Comparison of ENCODE assay signal across 8 cellular contexts in the genomic region with DNA sequence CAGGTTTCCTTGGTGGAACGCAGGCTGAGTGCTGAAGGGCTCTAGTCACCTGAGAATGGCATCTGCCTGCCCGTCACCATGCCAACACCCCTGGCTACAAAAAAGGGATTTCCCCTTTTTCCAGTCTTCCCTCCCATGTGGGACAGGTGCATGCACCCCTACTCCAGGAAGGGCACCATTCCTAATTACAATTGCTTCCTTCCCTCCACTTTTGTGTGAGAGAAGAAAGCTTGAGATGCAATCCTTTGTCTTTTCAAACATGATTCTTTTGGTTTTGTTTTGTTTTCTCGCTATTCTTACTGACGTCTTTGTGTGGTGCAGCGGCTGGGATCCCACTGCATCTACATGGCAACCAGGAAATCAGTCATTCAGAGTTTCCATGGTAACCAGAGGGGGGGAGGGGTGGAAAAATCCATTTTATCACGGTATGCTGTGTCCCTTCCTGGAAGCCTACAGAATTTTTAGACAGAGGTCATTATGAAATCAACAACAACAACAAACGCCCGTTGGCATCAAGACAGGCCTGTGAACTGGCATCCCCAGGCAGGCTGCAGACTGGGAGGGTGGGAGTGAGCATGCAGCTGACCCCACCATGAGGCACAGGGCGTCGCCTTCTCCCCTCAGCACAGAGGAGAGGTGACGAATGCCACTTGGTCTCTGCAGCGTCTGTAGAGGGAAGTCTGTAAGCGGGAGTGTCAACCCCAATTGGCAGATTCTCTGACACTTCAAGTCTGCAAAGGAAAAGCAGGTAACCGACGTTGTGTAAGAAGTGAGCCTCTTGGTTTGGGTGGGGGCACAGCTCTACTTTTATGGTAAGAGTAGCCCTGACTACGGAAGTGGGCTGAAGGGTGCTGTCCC. TPM values are rescaled to one million over a fixed set of nuclear protein-coding genes. Genes with fewer than 3 reads are reported as not detected.
DNase-seq lines count a peak whose midpoint lies in the region; ATAC-seq, FAIRE-seq and TF ChIP-seq lines count a peak whose summit lies in the region.

No MANE protein-coding gene starts in this region.

- peaks cover 8% of the 10 kb centered on the region for H3K23me2 ChIP-seq in H1 (ENCODE audit: low read depth, low read length)

- H3K27me3 ChIP-seq in H1 (replicated peaks in 1 of 4; ENCODE audit: control insufficient read depth in 3 of 4, extremely low read depth in 1 of 4, insufficient read depth in 3 of 4, low read length in 3 of 4) = no peaks in the 10 kb centered on the region
- no peaks in the 10 kb centered on the region for H3K27me3 ChIP-seq in mucosa of stomach (ENCODE audit: control insufficient read depth, insufficient read depth, low read length)

- H3K14ac ChIP-seq in H1 (ENCODE audit: insufficient read length) = no peak overlapping the region

- TF ChIP-seq POLR2A in GM18526 (IDR thresholded peaks at IDR 0.05; ENCODE audit: extremely low read depth, insufficient read length) (peak; percentile 58), H1 (IDR thresholded peaks at IDR 0.05; ENCODE audit: control extremely low read depth in 1 of 2, low read depth in 2 of 2, low read length in 2 of 2) (no peak)

- peak overlapping the region in 2 of 4 experiments; percentile 70 to 80; a peak in 5 of 7 replicates for H3K9ac ChIP-seq in H1 (replicated peaks in 1 of 4; ENCODE audit: extremely low read depth in 1 of 4, low read depth in 3 of 4, low read length in 3 of 4)
- peak overlapping the region; percentile 19 for H3K9ac ChIP-seq in mucosa of stomach (ENCODE audit: low read length)

- no peak overlapping the region for H2AK5ac ChIP-seq in H1 (ENCODE audit: low read depth, low read length)

- no peak overlapping the region for H3K23ac ChIP-seq in H1 (ENCODE audit: insufficient read length)

- peak overlapping the region; percentile 21 to 59 (median 42); a peak in 7 of 8 replicates for H3K4me3 ChIP-seq in H1 (ENCODE audit: extremely low read depth in 1 of 4, insufficient read depth in 2 of 4, low read depth in 3 of 4, low read length in 4 of 4)
- no peak overlapping the region for H3K4me3 ChIP-seq in mucosa of stomach (ENCODE audit: low read length)

- peak overlapping the region; percentile 64; the same call in 1 of the 2 replicates for H3K18ac ChIP-seq in H1 (ENCODE audit: extremely low read depth, low read length)

- no peak for TF ChIP-seq RAD21 in H1 (IDR thresholded peaks at IDR 0.05 in 1 of 2, conservative IDR thresholded peaks at IDR 0.05 in 1 of 2; ENCODE audit: low read depth in 2 of 2, low read length in 2 of 2)

- H3K36me3 ChIP-seq in H1 (ENCODE audit: control insufficient read depth in 2 of 4, insufficient read depth in 4 of 4, low read length in 3 of 4) (no peaks in the 10 kb centered on the region), mucosa of stomach (ENCODE audit: control insufficient read depth, insufficient read depth, low read length) (no peaks in the 10 kb centered on the region)

- no peak overlapping the region for H4K8ac ChIP-seq in H1 (ENCODE audit: extremely low read depth, insufficient read depth, low read length)

- peak overlapping the region; percentile 96 for H2AFZ ChIP-seq in H1 (ENCODE audit: low read length)

- peak overlapping the region; percentile 81 for H4K91ac ChIP-seq in H1 (replicated peaks; ENCODE audit: insufficient read length, low read length)

- TF ChIP-seq EP300 in H1 (IDR thresholded peaks at IDR 0.05; ENCODE audit: borderline replicate concordance in 1 of 2, low read depth in 2 of 2, low read length in 2 of 2) = peak in 1 of 2 experiments; percentile 64; a peak in 1 of 3 replicates

- FAIRE-seq in H1 (lab: Jason Lieb, UNC) = peak; percentile 88

- 20% methylated on average over 16 of the region's 16 CpGs; no CpG with 5 or more reads in 1 of the 2 experiments for WGBS in H1 (ENCODE audit: extremely low coverage in 1 of 2, insufficient coverage in 1 of 2, insufficient read length in 1 of 2, insufficient replicate concordance in 2 of 2, low coverage in 1 of 2, low lambda C conversion rate in 2 of 2, missing lambda C conversion rate in 1 of 2), 2 experiments

- peak overlapping the region; percentile 87 to 88 for H3K4me2 ChIP-seq in H1 (ENCODE audit: insufficient read depth in 1 of 2, low read depth in 2 of 2, low read length in 2 of 2)

- H2BK15ac ChIP-seq in H1 (ENCODE audit: low read length) = peak overlapping the region; percentile 4; the same call in 1 of the 2 replicates

- POLR2A ChIA-PET in H1 (lab: Charles Lee; ENCODE audit: partially characterized antibody) = interaction anchor here (0.6 to 1.5 kb wide), 5 partner anchors 9 to 19 kb away, joined by 3 to 8 read pairs (median 3); a partner anchor contains a TSS

- CTCF ChIA-PET in H1 (lab: Charles Lee; ENCODE audit: partially characterized antibody) = interaction anchor here (0.6 to 1.4 kb wide), 3 partner anchors 9 to 89 kb away, joined by 3 to 4 read pairs (median 3); no protein-coding TSS in a partner anchor

- no peaks in the 10 kb centered on the region for H3K79me2 ChIP-seq in H1 (ENCODE audit: control insufficient read depth in 1 of 2, insufficient read depth in 2 of 2, low read length in 2 of 2)

- peak overlapping the region; percentile 38; the same call in 1 of the 2 replicates for H2BK20ac ChIP-seq in H1 (ENCODE audit: low read length)

- H3K9me3 ChIP-seq in H1 (ENCODE audit: insufficient read depth in 2 of 2, low read depth in 1 of 2, low read length in 1 of 2) (no peaks in the 10 kb centered on the region), mucosa of stomach (ENCODE audit: control insufficient read depth, low read length) (no peaks in the 10 kb centered on the region)

- H3K79me1 ChIP-seq in H1 (ENCODE audit: low read depth, low read length) = no peaks in the 10 kb centered on the region

- H3K56ac ChIP-seq in H1 (replicated peaks; ENCODE audit: insufficient read length, low read depth, low read length) = peak overlapping the region; percentile 3

- DNase-seq in NCI-H2196 (lab: John Stamatoyannopoulos, UW; ENCODE audit: unreplicated experiment) (peak; percentile 55), H1 (ENCODE audit: low read depth in 1 of 2, low spot score in 2 of 2) (peak; percentile 46 to 82), A172 (ENCODE audit: low spot score) (no peak)
- DNase-seq in activated CD8-positive, alpha-beta memory T cell treated with anti-CD3 and anti-CD28 coated beads for 4 hours (ENCODE audit: low read depth in 2 of 2) = peak; percentile 72 to 76
- DNase-seq in stimulated activated CD8-positive, alpha-beta memory T cell treated with anti-CD3 and anti-CD28 coated beads, Interleukin-7, amount 100 ng/mL, for 1 hour (ENCODE audit: low read depth in 2 of 2) = peak; percentile 70 to 76

- ATAC-seq in HG02973 (IDR thresholded peaks at IDR 0.05; ENCODE audit: unreplicated experiment) = peak; percentile 76

- peak overlapping the region; percentile 40 for H3K4ac ChIP-seq in H1 (replicated peaks; ENCODE audit: insufficient read length, low read depth, low read length)

- H4K20me1 ChIP-seq in H1 (replicated peaks in 1 of 2; ENCODE audit: control insufficient read depth in 1 of 2, insufficient read depth in 2 of 2, low read length in 2 of 2) = no peaks in the 10 kb centered on the region

- H3K4me1 ChIP-seq in H1 (replicated peaks in 1 of 4; ENCODE audit: control insufficient read depth in 3 of 4, insufficient read depth in 4 of 4, low read length in 3 of 4) = peaks cover 5 to 14% (median 10%) of the 10 kb centered on the region in 4 experiments
- H3K4me1 ChIP-seq in mucosa of stomach (ENCODE audit: control insufficient read depth, insufficient read depth, low read length) = no peaks in the 10 kb centered on the region

- H3K27ac ChIP-seq in H1 (ENCODE audit: low read depth, low read length) = peak overlapping the region; percentile 89

- no peak overlapping the region for H4K5ac ChIP-seq in H1 (ENCODE audit: insufficient read length, low read depth, low read length)

- H2BK120ac ChIP-seq in H1 (replicated peaks; ENCODE audit: low read depth, low read length) = peak overlapping the region; percentile 67

- H2BK5ac ChIP-seq in H1 (ENCODE audit: low read depth, low read length) = peak overlapping the region; percentile 89; the same call in 1 of the 2 replicates

- TF ChIP-seq CTCF in H1 (IDR thresholded peaks at IDR 0.05; ENCODE audit: control extremely low read depth in 1 of 3, insufficient read depth in 1 of 3, low read depth in 1 of 3, low read length in 3 of 3) = no peak

- peak overlapping the region; percentile 95 for H2BK12ac ChIP-seq in H1 (ENCODE audit: low read depth, low read length)

TF ChIP-seq in H1, 55 proteins besides CTCF, POLR2A, EP300 and RAD21 (continues in another document):
- no peak for TF ChIP-seq ZNF274 (IDR thresholded peaks at IDR 0.05; ENCODE audit: borderline replicate concordance, extremely low read depth, low read length)
- TF ChIP-seq CBX5 (IDR thresholded peaks at IDR 0.05; ENCODE audit: low read depth, low read length) = no peak
- TF ChIP-seq POU5F1 (IDR thresholded peaks at IDR 0.05; ENCODE audit: low read depth, low read length) = no peak
- TF ChIP-seq HDAC6 (IDR thresholded peaks at IDR 0.05; ENCODE audit: low read depth, low read length) = no peak
- TF ChIP-seq GABPA (IDR thresholded peaks at IDR 0.05; ENCODE audit: borderline replicate concordance, insufficient read depth, low read length) = no peak
- no peak for TF ChIP-seq JUN (IDR thresholded peaks at IDR 0.05; ENCODE audit: low read depth, low read length)
- TF ChIP-seq POLR2AphosphoS5 (IDR thresholded peaks at IDR 0.05; ENCODE audit: low read depth, low read length) = peak; percentile 53; the same call in 1 of the 2 replicates
- no peak for TF ChIP-seq RFX5 (IDR thresholded peaks at IDR 0.05; ENCODE audit: borderline replicate concordance, low read depth, low read length)
- no peak for TF ChIP-seq SIRT6 (IDR thresholded peaks at IDR 0.05; ENCODE audit: low read length)
- TF ChIP-seq YY1 (IDR thresholded peaks at IDR 0.05; ENCODE audit: low read depth, low read length) = no peak; the same call in 1 of the 2 replicates

RNA-seq across cellular contexts. Expression of a gene that starts 13.6 kb away (rescaled TPM):
- total RNA-seq in H1 (2021; fragmentation: NEBNext Ultra II Directional; extraction: Animal tissue kit (Norgen Biotek cat#: 25700)) = 17.9 and 18.5 TPM in 2 replicates
- 5.5 and 8.2 TPM in 2 replicates for polyA plus RNA-seq in H1 (2011; rRNA removed)
- 8.5 TPM for polyA plus RNA-seq in H1 (2011; cell fraction: cytosol; rRNA removed)
- 5.6 TPM for polyA plus RNA-seq in H1 (2011; cell fraction: nucleus; rRNA removed)
- 8.2 to 18.2 TPM (median 10.6 TPM) in 4 replicates for polyA plus RNA-seq in H1 (2012, experiment 1 of 2)
- polyA plus RNA-seq in H1 (2012, experiment 2 of 2) = 2.6 TPM
- polyA plus RNA-seq in H1 (2013, experiment 1 of 2) = 11.2 TPM
- polyA plus RNA-seq in H1 (2013, experiment 2 of 2) = 10.7 TPM
- polyA minus RNA-seq in H1 (2011; rRNA and poly(A)+ RNA removed) = 9.3 and 15.9 TPM in 2 replicates
- 6.2 TPM for polyA minus RNA-seq in H1 (2011; cell fraction: cytosol; rRNA and poly(A)+ RNA removed)
- 14.6 TPM for polyA minus RNA-seq in H1 (2011; cell fraction: nucleus; rRNA and poly(A)+ RNA removed)
- 3.8 and 8.5 TPM in 2 replicates for total RNA-seq in A172 (2014; rRNA removed; shearing (Covaris generic))
